8 cellular contexts compared by ENCODE assay signal in the genomic region with DNA sequence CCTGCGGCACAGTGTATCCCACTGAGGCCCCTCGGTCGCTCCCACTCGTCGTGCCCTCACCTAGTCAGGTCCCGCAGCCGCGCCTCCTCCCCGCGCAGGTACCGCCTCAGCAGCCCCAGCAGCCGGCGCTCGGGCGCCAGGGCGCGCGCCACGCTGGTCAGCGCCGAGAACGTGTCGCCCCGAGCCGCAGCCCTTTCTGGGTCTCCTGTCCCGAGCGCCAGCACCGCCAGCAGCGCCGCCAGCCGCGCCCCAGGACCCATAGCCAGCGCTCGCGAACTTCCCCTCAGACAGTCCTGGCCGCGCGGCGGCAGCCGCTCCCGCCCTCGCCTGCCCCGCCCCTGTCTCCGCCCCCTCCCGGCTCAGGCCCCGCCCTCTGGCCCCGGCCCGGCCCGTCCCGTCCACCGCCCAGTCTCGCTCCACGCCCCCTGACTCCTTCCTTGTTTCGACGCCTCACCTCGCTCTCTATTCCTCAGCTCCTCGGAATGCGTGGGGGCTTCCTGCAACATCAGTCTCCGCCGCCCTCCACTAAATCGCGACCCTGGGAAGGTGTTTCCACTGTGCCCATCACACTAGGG. TPM values are rescaled to one million over a fixed set of nuclear protein-coding genes. Genes with fewer than 3 reads are reported as not detected.
A peak's percentile ranks its signal among the peaks of the same experiment; 100 is the strongest.
DNase-seq lines count a peak whose midpoint lies in the region; TF ChIP-seq lines count a peak whose summit lies in the region.

Gene P4HA3 (minus strand): TSS at position 289 of the 575 bp plus-strand sequence. CDS start 29 bp downstream, at position 260.

- H3K4me3 ChIP-seq in AG04450 (ENCODE audit: low read depth, low read length) (peak within 1 kb of the TSS; percentile 64), HUES48 (ENCODE audit: low read depth, low read length) (peak within 1 kb of the TSS; percentile 58), WI38 (ENCODE audit: low read depth, low read length) (peak within 1 kb of the TSS; percentile 55)

- peaks cover 12% of the 10 kb centered on the region for H3K9me3 Mint-ChIP-seq in chondrocyte (ENCODE audit: low read depth)

- no peaks in the 10 kb centered on the region for H3K4me1 ChIP-seq in HUES48 (ENCODE audit: control insufficient read depth, insufficient read depth, low read length)

- CTCF ChIA-PET in AG04450 (lab: Charles Lee), result interaction anchor here (1.0 kb wide), 1 partner anchor 10 kb away, joined by 3 read pairs; no protein-coding TSS in a partner anchor

- TF ChIP-seq CTCF in AG04450 (IDR thresholded peaks at IDR 0.05; ENCODE audit: low read depth, low read length) (no peak), WI38 (IDR thresholded peaks at IDR 0.05; ENCODE audit: low read depth, low read length) (no peak), chondrocyte (IDR thresholded peaks at IDR 0.05) (peak; percentile 69)

- DNase-seq in AG04450 (ENCODE audit: low read depth, low spot score) (no peak), chondrocyte (ENCODE audit: low spot score) (peak; percentile 89), left kidney (ENCODE audit: low read depth, low spot score) (peak; percentile 76), OCI-M2 (lab: John Stamatoyannopoulos, UW; ENCODE audit: unreplicated experiment) (no peak), NCI-H2171 treated with DMSO at 0.1 percent for 48 hours (lab: John Stamatoyannopoulos, UW) (no peak)
- peak; percentile 25 to 59 for DNase-seq in stimulated activated CD4-positive, alpha-beta T cell treated with anti-CD3 and anti-CD28 coated beads, Interleukin-4, amount 100 ng/mL, for 4 hours

- no peaks in the 10 kb centered on the region for H3K27me3 Mint-ChIP-seq in chondrocyte (ENCODE audit: low read depth)

- H3K27ac Mint-ChIP-seq in chondrocyte (ENCODE audit: unreplicated experiment), result peak within 1 kb of the TSS; percentile 12

- H3K9me3 ChIP-seq in AG04450 (ENCODE audit: control insufficient read depth, insufficient read depth, low read length) (0 out of 2 replicates have a peak, but pooled peaks cover 2% of the 10 kb centered on the region), HUES48 (ENCODE audit: control insufficient read depth, insufficient read depth, low read length) (no peaks in the 10 kb centered on the region; the same call in 1 of the 2 replicates)

- no peaks in the 10 kb centered on the region for H3K27me3 ChIP-seq in AG04450 (ENCODE audit: control insufficient read depth, insufficient read depth, low read length)
- H3K27me3 ChIP-seq in HUES48 (ENCODE audit: control insufficient read depth, insufficient read depth, low read length), result peaks cover 41% of the 10 kb centered on the region

- no peak within 1 kb of the TSS for H3K27ac ChIP-seq in AG04450 (ENCODE audit: low read depth, low read length)
- no peak within 1 kb of the TSS for H3K27ac ChIP-seq in HUES48 (ENCODE audit: low read depth, low read length)

- POLR2A ChIA-PET in AG04450 (lab: Yijun Ruan, JAX), result no interaction called here

- H3K9ac ChIP-seq in HUES48 (ENCODE audit: low read depth, low read length), result no peak within 1 kb of the TSS

- H3K4me3 Mint-ChIP-seq in chondrocyte (ENCODE audit: unreplicated experiment), result peak within 1 kb of the TSS; percentile 75

- H3K36me3 ChIP-seq in HUES48 (ENCODE audit: control insufficient read depth, insufficient read depth, low read length), result no peaks in the 10 kb centered on the region

- peaks cover 40% of the 10 kb centered on the region for H3K4me1 Mint-ChIP-seq in chondrocyte (ENCODE audit: low read depth)

- H3K36me3 Mint-ChIP-seq in chondrocyte (ENCODE audit: low read depth), result no peaks in the 10 kb centered on the region

RNA-seq across cellular contexts. Expression of gene P4HA3, which starts in this region (rescaled TPM):
- 8.5 and 10.7 TPM in 2 replicates for polyA plus RNA-seq in AG04450 (2011; rRNA removed)
- polyA minus RNA-seq in AG04450 (2011; rRNA and poly(A)+ RNA removed), result 3.1 and 4.0 TPM in 2 replicates
- 10.9 to 16.6 TPM (median 12.5 TPM) in 3 replicates for total RNA-seq in chondrocyte

Comparison
In these comparisons a context has a peak if more than half of its experiments do, and no peak if none do; other contexts are left out.
1. DNase-seq: peak in chondrocyte (single experiment), left kidney (single experiment) and stimulated activated CD4-positive, alpha-beta T cell treated with anti-CD3 and anti-CD28 coated beads, Interleukin-4, amount 100 ng/mL, for 4 hours (2 of 2); none in AG04450 (single experiment), OCI-M2 (single experiment) and NCI-H2171 treated with DMSO at 0.1 percent for 48 hours (single experiment).
2. Peak in every context shown above with its lines, with median percentiles within 50 percentile points of each other: H3K4me3 ChIP-seq.